In genomic region chr11:132075447-132075846, GRCh38 we compare ENCODE assay signal across 24 cellular contexts.
"Had no signal": no experiment of that assay in that cellular context is flagged by ENCODE, and none has a peak within 500 bp of the region (broad histone marks: within the 10 kb centered on the region; RNA-seq: fewer than 3 reads in every experiment).

No MANE protein-coding gene starts in this region.

- ATAC-seq: HepG2, K562, SK-N-SH treated with all-trans-retinoic acid at 6 μM for 48 hours had no signal

- H3K4me3 ChIP-seq: K562 had no signal

- H3K4me3 Mint-ChIP-seq: IgD-negative memory B cell had no signal

- H3K4me2 ChIP-seq: KMS-11 had no signal

- H3K27ac Mint-ChIP-seq: IgD-negative memory B cell had no signal

- H3K9ac ChIP-seq: KMS-11 had no signal

- FAIRE-seq: HepG2, K562, RCC 7860 had no signal

- DNase-seq: Kasumi-1, MV-4-11, NCI-H1048, NCI-H1105, NCI-H1436 treated with DMSO at 0.1 percent for 48 hours, NCI-H1694, NCI-H187 treated with DMSO at 0.1 percent for 48 hours, NCI-H2081, NCI-H2107, NCI-H226, NCI-H446, NCI-H510A, NCI-H524 treated with DMSO at 0.1 percent for 48 hours, NCI-H69, NCI-H774, RPMI8226, SHP77, T-helper 1 cell had no signal

- H3K4me1 Mint-ChIP-seq: IgD-negative memory B cell had no signal

- H3K27ac ChIP-seq: KMS-11 had no signal

- H3K27me3 Mint-ChIP-seq: IgD-negative memory B cell had no signal

- H3K36me3 Mint-ChIP-seq: IgD-negative memory B cell had no signal
